ENCODE assay signal across 7 cellular contexts in genomic region chr4:37978509-37978908, GRCh38. TPM values are rescaled to one million over a fixed set of nuclear protein-coding genes. Genes with fewer than 3 reads are reported as not detected.
DNase-seq lines count a peak whose midpoint lies in the region; ATAC-seq lines count a peak whose summit lies in the region.

No MANE protein-coding gene starts in this region.

- peak overlapping the region; percentile 95 for H3K4me3 ChIP-seq in right cardiac atrium (ENCODE audit: low read length)

- 58% methylated on average over 4 of the region's 4 CpGs for whole genome bisulfite sequencing in right cardiac atrium

- intact Hi-C loops in right cardiac atrium (cut with DNase I) = loop anchor here in 3 of 4 donors (5.0 to 10.0 kb wide), 3 partner anchors 86 to 174 kb away; partner anchors contain the start of genes PGM2 (in 1 of the 3) and TBC1D1 (in 1 of the 3)

- H3K27me3 Mint-ChIP-seq in T-cell = no peaks in the 10 kb centered on the region
- no peaks in the 10 kb centered on the region for H3K27me3 Mint-ChIP-seq in stimulated activated naive B cell treated with anti-CD40 and anti-IgM and Interleukin-4, amounts not matched to agents 10 μg/mL and 1 μg/mL and 100 μg/mL, for 72 hours

- H3K4me1 ChIP-seq in right cardiac atrium (ENCODE audit: control insufficient read depth, insufficient read depth, low read length) = peaks cover 13% of the 10 kb centered on the region

- H3K4me1 Mint-ChIP-seq in T-cell = peaks cover 23 to 45% (median 39%) of the 10 kb centered on the region in 3 donors
- H3K4me1 Mint-ChIP-seq in stimulated activated naive B cell treated with anti-CD40 and anti-IgM and Interleukin-4, amounts not matched to agents 10 μg/mL and 1 μg/mL and 100 μg/mL, for 72 hours = peaks cover 28 to 55% of the 10 kb centered on the region in 2 donors

- no peaks in the 10 kb centered on the region for H3K9me3 ChIP-seq in right cardiac atrium (ENCODE audit: control insufficient read depth, low read length)

- peak overlapping the region in 1 of 2 donors; percentile 49 for H3K27ac Mint-ChIP-seq in T-cell
- H3K27ac Mint-ChIP-seq in stimulated activated naive B cell treated with anti-CD40 and anti-IgM and Interleukin-4, amounts not matched to agents 10 μg/mL and 1 μg/mL and 100 μg/mL, for 72 hours = peak overlapping the region; percentile 93

- CTCF ChIA-PET in T-cell (lab: Charles Lee) = interaction anchor here in 1 of 2 donors (1.0 to 1.2 kb wide), 2 partner anchors 57 to 87 kb away, joined by 3 to 4 read pairs; no protein-coding TSS in a partner anchor

- peaks cover 3% of the 10 kb centered on the region for H3K36me3 Mint-ChIP-seq in T-cell
- H3K36me3 Mint-ChIP-seq in stimulated activated naive B cell treated with anti-CD40 and anti-IgM and Interleukin-4, amounts not matched to agents 10 μg/mL and 1 μg/mL and 100 μg/mL, for 72 hours = peaks cover 9 to 16% of the 10 kb centered on the region in 2 donors

- H3K9me3 Mint-ChIP-seq in T-cell = no peaks in the 10 kb centered on the region
- no peaks in the 10 kb centered on the region for H3K9me3 Mint-ChIP-seq in stimulated activated naive B cell treated with anti-CD40 and anti-IgM and Interleukin-4, amounts not matched to agents 10 μg/mL and 1 μg/mL and 100 μg/mL, for 72 hours

- H3K27me3 ChIP-seq in right cardiac atrium (ENCODE audit: control insufficient read depth, insufficient read depth) = no peaks in the 10 kb centered on the region

- POLR2A ChIA-PET in T-cell (lab: Charles Lee) = no interaction called here

- no peak for DNase-seq in T-cell
- DNase-seq in right cardiac atrium = no peak
- no peak for DNase-seq in stimulated activated naive B cell treated with anti-CD40 and anti-IgM and Interleukin-4, amounts not matched to agents 10 μg/mL and 1 μg/mL and 100 μg/mL, for 72 hours
- no peak for DNase-seq in DMS114 treated with DMSO at 0.1 percent for 48 hours (lab: John Stamatoyannopoulos, UW; ENCODE audit: unreplicated experiment)
- DNase-seq in activated CD4-positive, CD25-positive, alpha-beta regulatory T cell (lab: John Stamatoyannopoulos, UW) = no peak

- H3K27ac ChIP-seq in right cardiac atrium (ENCODE audit: low read length) = no peak overlapping the region

- peak; percentile 0 for ATAC-seq in GM19452 (IDR thresholded peaks at IDR 0.05; ENCODE audit: unreplicated experiment)
- ATAC-seq in T-cell (replicated peaks in 1 of 4) = no peak
- no peak for ATAC-seq in right cardiac atrium
- ATAC-seq in stimulated activated naive B cell treated with anti-CD40 and anti-IgM and Interleukin-4, amounts not matched to agents 10 μg/mL and 1 μg/mL and 100 μg/mL, for 72 hours (replicated peaks) = peak; percentile 2 to 35
- ATAC-seq in GM21367 (IDR thresholded peaks at IDR 0.05; ENCODE audit: unreplicated experiment) = no peak

- H3K4me3 Mint-ChIP-seq in T-cell = peak overlapping the region; percentile 79 to 84 (median 84)
- peak overlapping the region; percentile 82 to 86 for H3K4me3 Mint-ChIP-seq in stimulated activated naive B cell treated with anti-CD40 and anti-IgM and Interleukin-4, amounts not matched to agents 10 μg/mL and 1 μg/mL and 100 μg/mL, for 72 hours

RNA-seq across cellular contexts. Expression of gene PTTG2, which starts 18.3 kb away (rescaled TPM):
- total RNA-seq in T-cell = 1 to 10 TPM; 1.4 to 2.3 (median 1.7) TPM
- 1 to 10 TPM in 3 of 4 donors, under 1 TPM in 1; 0.65 to 1.7 (median 1.4) TPM for total RNA-seq in right cardiac atrium
- 0.54 TPM for polyA plus RNA-seq in right cardiac atrium

Comparison
In these comparisons a context has a peak if more than half of its experiments do, and no peak if none do; other contexts are left out.
1. ATAC-seq: peak in GM19452 (single experiment) and stimulated activated naive B cell treated with anti-CD40 and anti-IgM and Interleukin-4, amounts not matched to agents 10 μg/mL and 1 μg/mL and 100 μg/mL, for 72 hours (2 of 2); none in T-cell (0 of 4), right cardiac atrium (0 of 2) and GM21367 (single experiment).